ENCODE assay signal across 7 cellular contexts in genomic region chr19:2589060-2589425, GRCh38.
DNase-seq lines count a peak whose midpoint lies in the region; ATAC-seq and TF ChIP-seq lines count a peak whose summit lies in the region.
"Not testable (repeated sequence)": the region's sequence is repeated elsewhere in the genome, so short reads cannot be mapped to it uniquely, and the experiment has no call there.

No MANE protein-coding gene starts in this region.

- H3K36me3 Mint-ChIP-seq in T-helper 17 cell (ENCODE audit: low read depth); osteocyte (ENCODE audit: unreplicated experiment): not testable (repeated sequence)

- H3K9me3 ChIP-seq in T-helper 17 cell (ENCODE audit: control insufficient read depth, low read length, poor library complexity, severe bottlenecking); liver (ENCODE audit: control insufficient read depth in 4 of 4, low read length in 3 of 4); gastrocnemius medialis; thyroid gland: not testable (repeated sequence)

- TF ChIP-seq POLR2A in gastrocnemius medialis (IDR thresholded peaks at IDR 0.05); thyroid gland (IDR thresholded peaks at IDR 0.05): not testable (repeated sequence)

- not testable (repeated sequence) for TF ChIP-seq CTCF in liver (IDR thresholded peaks at IDR 0.05; ENCODE audit: low read depth, low read length, missing input control); osteocyte (IDR thresholded peaks at IDR 0.05); gastrocnemius medialis (IDR thresholded peaks at IDR 0.05 in 4 of 5, conservative IDR thresholded peaks at IDR 0.05 in 1 of 5); thyroid gland (IDR thresholded peaks at IDR 0.05)

- H3K27ac ChIP-seq in caudate nucleus (ENCODE audit: low read depth, low read length) (peak overlapping the region; percentile 85), liver (ENCODE audit: low read depth in 1 of 2, low read length in 2 of 2) (peak overlapping the region; percentile 90 to 93), gastrocnemius medialis (peak overlapping the region; percentile 24 to 78 (median 60)), thyroid gland (peak overlapping the region; percentile 64 to 93 (median 81))

- not testable (repeated sequence) for DNase-seq in T-helper 17 cell; caudate nucleus (lab: John Stamatoyannopoulos, UW); osteocyte (ENCODE audit: extremely low spot score, unreplicated experiment); gastrocnemius medialis; thyroid gland
- DNase-seq in cardiac septum (ENCODE audit: low spot score): peak; percentile 64

- not testable (repeated sequence) for H3K27me3 Mint-ChIP-seq in T-helper 17 cell; osteocyte (ENCODE audit: unreplicated experiment)

- not testable (repeated sequence) for H3K4me1 Mint-ChIP-seq in T-helper 17 cell
- peaks cover 23% of the 10 kb centered on the region for H3K4me1 Mint-ChIP-seq in osteocyte (ENCODE audit: unreplicated experiment)

- H3K27ac Mint-ChIP-seq in T-helper 17 cell: peak overlapping the region; percentile 21
- H3K27ac Mint-ChIP-seq in osteocyte (ENCODE audit: unreplicated experiment): peak overlapping the region; percentile 18

- intact Hi-C loops in cardiac septum (cut with DNase I); gastrocnemius medialis (cut with DNase I; ENCODE audit: low total_unique reads); thyroid gland (cut with DNase I): not testable (repeated sequence)

- H3K4me1 ChIP-seq in liver (ENCODE audit: control insufficient read depth in 4 of 4, insufficient read depth in 4 of 4, low read length in 3 of 4): peaks cover 5 to 39% (median 23%) of the 10 kb centered on the region in 4 donors
- not testable (repeated sequence) for H3K4me1 ChIP-seq in gastrocnemius medialis
- peaks cover 16 to 19% of the 10 kb centered on the region in 2 donors for H3K4me1 ChIP-seq in thyroid gland

- not testable (repeated sequence) for H3K36me3 ChIP-seq in liver (ENCODE audit: control insufficient read depth in 4 of 4, insufficient read depth in 3 of 4, low read depth in 1 of 4, low read length in 3 of 4); gastrocnemius medialis; thyroid gland

- not testable (repeated sequence) for ATAC-seq in T-helper 17 cell, gastrocnemius medialis

- not testable (repeated sequence) for H3K9ac ChIP-seq in liver (ENCODE audit: low read depth in 1 of 2, low read length in 2 of 2)

- H3K4me3 ChIP-seq in liver (ENCODE audit: low read depth in 1 of 3, low read length in 3 of 3); gastrocnemius medialis; thyroid gland (replicated peaks in 1 of 3): not testable (repeated sequence)

- TF ChIP-seq RAD21 in liver (IDR thresholded peaks at IDR 0.05): not testable (repeated sequence)

- WGBS in liver: 98% methylated on average over 9 of the region's 9 CpGs
- 92 to 98% methylated on average over 9 of the region's 9 CpGs for WGBS in thyroid gland, 2 donors

- in situ Hi-C loops in gastrocnemius medialis (cut with MboI; ENCODE audit: low sequenced_read_pairs in 4 of 4): loop anchor here in 2 of 4 donors (10.0 kb wide), 1 partner anchor 124 kb away; no protein-coding TSS in a partner anchor

- H3K27me3 ChIP-seq in liver (ENCODE audit: control insufficient read depth in 4 of 4, insufficient read depth in 4 of 4, low read length in 3 of 4); gastrocnemius medialis; thyroid gland: not testable (repeated sequence)

- H3K9me3 Mint-ChIP-seq in osteocyte (ENCODE audit: unreplicated experiment): not testable (repeated sequence)

- H3K4me3 Mint-ChIP-seq in T-helper 17 cell; osteocyte (ENCODE audit: unreplicated experiment): not testable (repeated sequence)
